In the genomic region with DNA sequence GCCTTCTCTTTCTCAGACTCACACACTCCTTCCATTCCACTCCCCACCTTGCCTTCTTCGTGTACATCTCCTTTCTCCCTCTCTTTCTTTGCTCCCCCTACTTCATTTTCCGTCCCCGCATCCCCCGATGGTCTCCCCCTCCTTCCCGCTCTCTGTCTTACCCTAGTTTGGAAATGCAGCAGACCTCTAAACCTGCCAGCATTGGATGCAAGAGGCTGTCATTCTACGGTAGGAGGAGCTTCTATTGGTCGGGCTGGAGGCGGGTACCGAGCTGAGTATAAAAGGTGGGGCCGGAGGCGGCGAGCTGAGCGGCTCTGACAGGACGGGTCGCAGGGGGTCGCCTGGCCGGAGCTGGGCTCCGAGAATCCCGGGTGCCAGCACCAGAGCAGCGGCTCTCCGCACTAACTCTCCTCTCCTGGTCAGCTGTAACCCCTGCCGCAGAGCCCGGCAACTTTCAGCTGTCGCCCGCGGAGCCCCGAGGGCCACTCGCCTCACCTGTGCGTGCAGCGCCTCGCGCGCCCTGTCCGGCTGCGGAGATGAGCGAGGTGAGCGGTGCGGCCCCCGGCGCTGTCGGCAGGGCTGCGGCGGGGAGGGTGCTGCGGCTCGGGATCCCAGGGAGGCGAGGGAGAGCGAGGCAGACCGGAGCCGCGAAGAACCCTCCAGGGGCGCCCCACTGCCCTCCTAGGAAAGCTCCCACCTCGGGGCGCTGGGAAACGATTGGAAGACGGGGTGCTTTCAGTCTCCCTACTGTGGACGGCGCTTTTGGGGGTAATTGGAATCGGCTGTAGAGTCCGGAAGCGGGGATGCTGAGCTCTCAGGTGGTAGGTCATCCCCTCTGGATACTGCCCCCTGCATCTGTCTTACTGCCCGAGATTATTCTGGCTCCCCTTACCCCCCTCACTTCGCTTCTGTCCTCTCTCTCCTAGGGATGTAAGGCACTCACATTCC, we compare ENCODE assay signal across 8 cellular contexts. TPM values are rescaled to one million over a fixed set of nuclear protein-coding genes. Genes with fewer than 3 reads are reported as not detected.
DNase-seq lines count a peak whose midpoint lies in the region; ATAC-seq, FAIRE-seq and TF ChIP-seq lines count a peak whose summit lies in the region.

A gene (plus strand): TSS at position 307 of the 948 bp plus-strand sequence. CDS start 230 bp downstream, at position 537.

- H3K4me1 Mint-ChIP-seq in effector memory CD8-positive, alpha-beta T cell (ENCODE audit: low read depth in 2 of 2): peaks cover 5 to 7% of the 10 kb centered on the region in 2 donors

- H3K27ac Mint-ChIP-seq in effector memory CD8-positive, alpha-beta T cell: no peak within 1 kb of the TSS

- FAIRE-seq in GM12891 (lab: Jason Lieb, UNC): peak; percentile 81

- ATAC-seq in effector memory CD8-positive, alpha-beta T cell (replicated peaks): peak; percentile 64
- no peak for ATAC-seq in GM19467 (IDR thresholded peaks at IDR 0.05; ENCODE audit: unreplicated experiment)

- TF ChIP-seq POLR2A in GM12891 (IDR thresholded peaks at IDR 0.05; ENCODE audit: low read depth, low read length): no peak

- H3K4me3 Mint-ChIP-seq in effector memory CD8-positive, alpha-beta T cell: peak within 1 kb of the TSS; percentile 68 to 76

- H3K9me3 Mint-ChIP-seq in effector memory CD8-positive, alpha-beta T cell: peaks cover 5 to 7% of the 10 kb centered on the region in 2 donors

- peak; percentile 73 for DNase-seq in GM12891 (ENCODE audit: insufficient read length, low spot score)
- DNase-seq in M059J (ENCODE audit: low read depth): peak; percentile 37
- DNase-seq in activated CD4-positive, alpha-beta T cell treated with anti-CD3 and anti-CD28 coated beads for 48 hours: peak; percentile 54
- peak in 1 of 3 experiments; percentile 5 for DNase-seq in effector memory CD8-positive, alpha-beta T cell
- DNase-seq in lung microvascular endothelial cell (ENCODE audit: low read depth in 2 of 2): peak; percentile 45
- DNase-seq in stimulated activated CD4-positive, alpha-beta T cell treated with anti-CD3 and anti-CD28 coated beads, TNF-alpha, amount 100 ng/mL, for 24 hours (ENCODE audit: low read depth in 3 of 3): peak in 2 of 3 experiments; percentile 7 to 31
- DNase-seq in GDM1 (lab: John Stamatoyannopoulos, UW): no peak

- H3K27me3 Mint-ChIP-seq in effector memory CD8-positive, alpha-beta T cell: peaks cover 72 to 75% of the 10 kb centered on the region in 2 donors

- peaks cover 4% of the 10 kb centered on the region for H3K36me3 Mint-ChIP-seq in effector memory CD8-positive, alpha-beta T cell (ENCODE audit: insufficient read depth)

TF ChIP-seq in GM12891, 5 proteins besides CTCF, POLR2A, EP300 and RAD21:
- no peak for TF ChIP-seq TAF1 (IDR thresholded peaks at IDR 0.05; ENCODE audit: low read depth, low read length)
- TF ChIP-seq SPI1 (IDR thresholded peaks at IDR 0.05; ENCODE audit: low read depth, low read length): no peak

RNA-seq across cellular contexts. Expression of the gene that starts here (rescaled TPM):
- 3.1 TPM for polyA plus RNA-seq in GM12891 (2012; ENCODE audit: low read depth, missing spikeins)
- total RNA-seq in M059J (2014; rRNA removed; shearing (Covaris generic)): not detected in 2 replicates
- not detected in 2 replicates for total RNA-seq in lung microvascular endothelial cell

Comparison
In these comparisons a context has a peak if more than half of its experiments do, and no peak if none do; other contexts are left out.
1. Peak in DNase-seq in M059J; RNA of the gene not detected or under 1 TPM.
2. Peak in DNase-seq in lung microvascular endothelial cell; RNA of the gene not detected or under 1 TPM.